Comparison of ENCODE assay signal across 15 cellular contexts in genomic region chr1:198472123-198472522, GRCh38.
DNase-seq lines count a peak whose midpoint lies in the region; ATAC-seq, FAIRE-seq and TF ChIP-seq lines count a peak whose summit lies in the region.
"Had no signal": no experiment of that assay in that cellular context is flagged by ENCODE, and none has a peak within 500 bp of the region (broad histone marks: within the 10 kb centered on the region; RNA-seq: fewer than 3 reads in every experiment).

No MANE protein-coding gene starts in this region.

- H2AFZ ChIP-seq in HepG2 (ENCODE audit: low read length) (no peak overlapping the region), K562 (ENCODE audit: low read depth, low read length) (no peak overlapping the region; the same call in 1 of the 2 replicates)

- DNase-seq in HepG2 (ENCODE audit: low spot score) (no peak), right lobe of liver (no peak), NCI-H69 (lab: John Stamatoyannopoulos, UW) (peak; percentile 54), K562 (ENCODE audit: extremely low read depth in 1 of 4, low spot score in 3 of 4) (no peak), renal cortical epithelial cell (ENCODE audit: low read depth) (peak; percentile 16), Kasumi-1 (lab: John Stamatoyannopoulos, UW) (no peak), T-helper 9 cell (no peak)
- DNase-seq: C1 segment of cervical spinal cord; CD4-positive, alpha-beta memory T cell; DMS79; GDM1 had no signal

- BruUV-seq in HepG2 (replicated peaks; lab: Mats Ljungman, UMichigan) (no TSS peak), K562 (replicated peaks; lab: Mats Ljungman, UMichigan) (no TSS peak)

- intact Hi-C loops in HepG2 (cut with micrococcal nuclease; ENCODE audit: unreplicated experiment): no loop called here
- intact Hi-C loops in right lobe of liver (cut with DNase I): no loop called here
- intact Hi-C loops in K562 (cut with micrococcal nuclease): no loop called here

- TF ChIP-seq CTCF in HepG2 (CRISPR knock-in tag; IDR thresholded peaks at IDR 0.05) (no peak), right lobe of liver (IDR thresholded peaks at IDR 0.05) (no peak), K562 (IDR thresholded peaks at IDR 0.05 in 2 of 3, conservative IDR thresholded peaks at IDR 0.05 in 1 of 3; ENCODE audit: insufficient read depth in 2 of 3, low read depth in 1 of 3, low read length in 3 of 3) (no peak)

- H3K4me2 ChIP-seq in HepG2 (ENCODE audit: low read depth, low read length) (no peak overlapping the region), K562 (ENCODE audit: insufficient read depth, low read length) (no peak overlapping the region)

- in situ Hi-C loops in HepG2 (cut with HindIII; ENCODE audit: extremely low pct_ligation_motif_present, low pct_unique_long_range_greater_than_20kb) (loop anchor here (25.0 kb wide), 2 partner anchors 385 to 960 kb away; no protein-coding TSS in a partner anchor), K562 (cut with MboI) (no loop called here)

- H3K27me3 ChIP-seq in HepG2 (ENCODE audit: control insufficient read depth in 1 of 2, insufficient read depth in 2 of 2, low read length in 2 of 2): no peaks in the 10 kb centered on the region; a peak in 1 of 5 replicates
- no peaks in the 10 kb centered on the region for H3K27me3 ChIP-seq in right lobe of liver
- H3K27me3 ChIP-seq in K562 (ENCODE audit: control insufficient read depth in 2 of 2, insufficient read depth in 2 of 2, low read length in 2 of 2): no peaks in the 10 kb centered on the region

- H3K9me3 ChIP-seq in HepG2 (ENCODE audit: low read length): no peaks in the 10 kb centered on the region
- H3K9me3 ChIP-seq in right lobe of liver: no peaks in the 10 kb centered on the region
- no peaks in the 10 kb centered on the region for H3K9me3 ChIP-seq in K562 (replicated peaks; ENCODE audit: control insufficient read depth, insufficient read depth, low read depth, low read length)

- H3K4me1 ChIP-seq in HepG2 (ENCODE audit: insufficient read depth, low read length) (no peaks in the 10 kb centered on the region), right lobe of liver (no peaks in the 10 kb centered on the region), K562 (replicated peaks in 1 of 2; ENCODE audit: control insufficient read depth in 2 of 2, insufficient read depth in 2 of 2, low read length in 2 of 2) (no peaks in the 10 kb centered on the region)

- H3K36me3 ChIP-seq in HepG2 (replicated peaks in 1 of 2; ENCODE audit: control insufficient read depth in 1 of 2, insufficient read depth in 2 of 2, low read length in 2 of 2) (no peaks in the 10 kb centered on the region), right lobe of liver (no peaks in the 10 kb centered on the region), K562 (ENCODE audit: control insufficient read depth, insufficient read depth, low read length) (no peaks in the 10 kb centered on the region)

- no CpG with 5 or more reads among the region's 1 CpG for WGBS in HepG2 (ENCODE audit: low lambda C conversion rate)
- WGBS in right lobe of liver (ENCODE audit: insufficient coverage, low coverage, low lambda C conversion rate, missing lambda C conversion rate): 33% methylated on average over 1 of the region's 1 CpG
- WGBS in K562 (ENCODE audit: insufficient coverage, low coverage, missing lambda C conversion rate): 29% methylated on average over 1 of the region's 1 CpG

- FAIRE-seq in HepG2 (lab: Jason Lieb, UNC) (no peak), K562 (lab: Jason Lieb, UNC) (no peak)
- FAIRE-seq: GM12892, GM19239 had no signal

- H3K79me2 ChIP-seq in HepG2 (ENCODE audit: insufficient read depth, low read length): no peaks in the 10 kb centered on the region
- H3K79me2 ChIP-seq in K562 (ENCODE audit: control insufficient read depth, insufficient read depth, low read length): no peaks in the 10 kb centered on the region

- TF ChIP-seq EP300 in HepG2 (IDR thresholded peaks at IDR 0.05; ENCODE audit: low read depth in 2 of 2, low read length in 2 of 2) (no peak), HepG2 (CRISPR knock-in tag; IDR thresholded peaks at IDR 0.05; ENCODE audit: borderline replicate concordance) (no peak), K562 (IDR thresholded peaks at IDR 0.05; ENCODE audit: low read length) (no peak)

- no peak for TF ChIP-seq POLR2A in HepG2 (IDR thresholded peaks at IDR 0.05; ENCODE audit: insufficient read depth in 1 of 2, low read depth in 2 of 2, low read length in 2 of 2)
- no peak for TF ChIP-seq POLR2A in right lobe of liver (IDR thresholded peaks at IDR 0.05)
- TF ChIP-seq POLR2A in K562 (conservative IDR thresholded peaks at IDR 0.05): no peak

- POLR2A ChIA-PET in HepG2 (lab: Yijun Ruan, JAX): no interaction called here
- POLR2A ChIA-PET in K562 (lab: Yijun Ruan, JAX): no interaction called here

- H3K4me3 ChIP-seq in HepG2 (replicated peaks in 1 of 3; ENCODE audit: insufficient read depth in 1 of 3, low read depth in 2 of 3, low read length in 3 of 3) (no peak overlapping the region), right lobe of liver (no peak overlapping the region), K562 (no peak overlapping the region)

- H3K9ac ChIP-seq in HepG2 (ENCODE audit: insufficient read depth, low read depth, low read length): no peak overlapping the region
- H3K9ac ChIP-seq in K562 (ENCODE audit: insufficient read depth in 1 of 2, low read depth in 2 of 2, low read length in 2 of 2): no peak overlapping the region

- no peak overlapping the region for H3K27ac ChIP-seq in HepG2 (ENCODE audit: extremely low read length, insufficient read depth, low read length)
- H3K27ac ChIP-seq in right lobe of liver: no peak overlapping the region
- H3K27ac ChIP-seq in K562 (ENCODE audit: extremely low read depth, low read depth, low read length): no peak overlapping the region

- no peaks in the 10 kb centered on the region for H3K9me1 ChIP-seq in K562 (ENCODE audit: control insufficient read depth, insufficient read depth, low read length)

- CTCF ChIA-PET in HepG2 (lab: Yijun Ruan, JAX; ENCODE audit: low intra/inter-chr PET ratio, low total read pairs) (no interaction called here), K562 (lab: Yijun Ruan, JAX; ENCODE audit: low intra/inter-chr PET ratio) (no interaction called here)

- ATAC-seq in HepG2 (no peak; the same call in 2 of the 3 replicates), right lobe of liver (no peak), K562 (peak; percentile 39), GM21723 (IDR thresholded peaks at IDR 0.05; ENCODE audit: unreplicated experiment) (no peak)
- ATAC-seq: HCT116 had no signal

- no peak for TF ChIP-seq RAD21 in HepG2 (CRISPR knock-in tag; IDR thresholded peaks at IDR 0.05)
- TF ChIP-seq RAD21 in K562 (CRISPR knock-in tag; conservative IDR thresholded peaks at IDR 0.05 in 1 of 2, IDR thresholded peaks at IDR 0.05 in 1 of 2): no peak

- H4K20me1 ChIP-seq in HepG2 (ENCODE audit: insufficient read depth, low read length): no peaks in the 10 kb centered on the region
- no peaks in the 10 kb centered on the region for H4K20me1 ChIP-seq in K562 (replicated peaks; ENCODE audit: control insufficient read depth, insufficient read depth, low read length)

TF ChIP-seq in HepG2, 621 proteins besides CTCF, POLR2A, EP300 and RAD21:
- TF ChIP-seq RFX5 (IDR thresholded peaks at IDR 0.05; ENCODE audit: low read depth, low read length) (peak; percentile 76), POLR2AphosphoS2 (IDR thresholded peaks at IDR 0.05; ENCODE audit: low read depth, low read length) (no peak)

TF ChIP-seq in K562, 482 proteins besides CTCF, POLR2A, EP300 and RAD21:
- TF ChIP-seq ARID3A (IDR thresholded peaks at IDR 0.05; ENCODE audit: borderline replicate concordance, low read depth, low read length): no peak
- TF ChIP-seq U2AF1 (optimal IDR thresholded peaks at IDR 0.05; ENCODE audit: low read depth, low read length): no peak
TF ChIP-seq in K562: peak in this region for 0.

Comparison
In these comparisons a context has a peak if more than half of its experiments do, and no peak if none do; other contexts are left out.
1. DNase-seq: peak in NCI-H69 (single experiment) and renal cortical epithelial cell (single experiment); none in HepG2 (single experiment), right lobe of liver (0 of 3), K562 (0 of 4), Kasumi-1 (0 of 2) and T-helper 9 cell (single experiment).
2. Of the 241 proteins assayed by ChIP-seq in both HepG2 and K562: peak only in HepG2: RFX5; only in K562: none; in both: none; in neither: 240.